In the genomic region with DNA sequence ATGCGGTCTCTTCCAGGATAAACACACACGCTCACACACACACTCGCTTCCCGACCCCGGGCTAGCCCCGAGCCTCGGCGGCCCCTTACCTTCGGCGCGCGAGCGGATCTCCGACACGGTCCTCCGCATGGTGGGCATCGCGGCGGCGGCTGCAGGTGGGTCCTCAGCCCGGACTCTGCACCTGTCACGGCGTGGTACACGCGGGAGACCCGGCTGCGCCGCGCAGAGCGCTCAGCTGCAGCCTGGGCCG, we compare ENCODE assay signal across 8 cellular contexts. TPM values are rescaled to one million over a fixed set of nuclear protein-coding genes. Genes with fewer than 3 reads are reported as not detected.
A peak's percentile ranks its signal among the peaks of the same experiment; 100 is the strongest.
DNase-seq lines count a peak whose midpoint lies in the region; ATAC-seq and TF ChIP-seq lines count a peak whose summit lies in the region.

No MANE protein-coding gene starts in this region.

- H3F3A ChIP-seq in GM23248 (ENCODE audit: insufficient read depth) = peaks cover 24% of the 10 kb centered on the region

- no peak overlapping the region for H3K27ac ChIP-seq in GM23248
- peak overlapping the region in 3 of 4 donors; percentile 86 to 87 (median 86) for H3K27ac ChIP-seq in gastroesophageal sphincter

- H3K27me3 ChIP-seq in GM23248 (replicated peaks; ENCODE audit: insufficient read depth) (no peaks in the 10 kb centered on the region), gastroesophageal sphincter (no peaks in the 10 kb centered on the region)

- H4K20me1 ChIP-seq in GM23248 (ENCODE audit: insufficient read depth) = no peaks in the 10 kb centered on the region

- H3K4me3 ChIP-seq in GM23248 (peak overlapping the region; percentile 82), gastroesophageal sphincter (peak overlapping the region; percentile 61 to 93), skeletal muscle cell (ENCODE audit: low read depth, low read length) (peak overlapping the region; percentile 64)

- no peak for TF ChIP-seq CTCF in gastroesophageal sphincter (IDR thresholded peaks at IDR 0.05)

- TF ChIP-seq POLR2A in gastroesophageal sphincter (IDR thresholded peaks at IDR 0.05) = peak in 1 of 2 donors; percentile 40

- H3K4me1 ChIP-seq in GM23248 (ENCODE audit: insufficient read depth) (peaks cover 10% of the 10 kb centered on the region), gastroesophageal sphincter (peaks cover 0 to 41% (median 11%) of the 10 kb centered on the region in 3 donors)

- H2AFZ ChIP-seq in GM23248 = peak overlapping the region; percentile 96

- TF ChIP-seq EP300 in gastroesophageal sphincter (IDR thresholded peaks at IDR 0.05) = no peak

- H3K36me3 ChIP-seq in GM23248 (ENCODE audit: low read depth) (no peaks in the 10 kb centered on the region), gastroesophageal sphincter (no peaks in the 10 kb centered on the region)

- WGBS in GM23248 (ENCODE audit: low coverage in 1 of 2, low lambda C conversion rate in 2 of 2, missing lambda C conversion rate in 2 of 2), 2 experiments = 0 to 2% methylated on average over 15 to 29 of the region's 31 CpGs
- WGBS in gastroesophageal sphincter (ENCODE audit: low coverage in 1 of 2), 2 donors = no CpG with 5 or more reads among the region's 31 CpGs

- H3K9me2 ChIP-seq in GM23248 (ENCODE audit: insufficient read depth) = no peaks in the 10 kb centered on the region

- H3K4me2 ChIP-seq in GM23248 (ENCODE audit: unreplicated experiment) = peak overlapping the region; percentile 93

- no peak for ATAC-seq in gastroesophageal sphincter
- ATAC-seq in GM18909 (IDR thresholded peaks at IDR 0.05; ENCODE audit: poor library complexity, unreplicated experiment) = no peak

- DNase-seq in GM23248 = no peak
- DNase-seq in SW480 (ENCODE audit: low spot score) = peak; percentile 2
- DNase-seq in skeletal muscle cell (ENCODE audit: low read depth) = no peak
- no peak for DNase-seq in COR-L47 (lab: John Stamatoyannopoulos, UW)
- DNase-seq in kidney glomerular epithelial cell (lab: John Stamatoyannopoulos, UW) = no peak
- DNase-seq in NCI-H82 (lab: John Stamatoyannopoulos, UW) = no peak

- H3K9ac ChIP-seq in GM23248 = 0 out of 2 replicates have a peak overlapping the region, but pooled peaks have one; percentile 20

- no peaks in the 10 kb centered on the region for H3K9me3 ChIP-seq in GM23248 (ENCODE audit: low read depth)
- no peaks in the 10 kb centered on the region for H3K9me3 ChIP-seq in gastroesophageal sphincter

- no peaks in the 10 kb centered on the region for H3K79me2 ChIP-seq in GM23248 (ENCODE audit: insufficient read depth)

- in situ Hi-C loops in GM23248 (cut with MboI) = no loop called here

RNA-seq across cellular contexts. Expression of a gene that starts 0.2 kb away (rescaled TPM):
- 0.11 and 0.25 TPM in 2 replicates for total RNA-seq in GM23248 (2014; rRNA removed; shearing (Covaris generic))
- 0.13 and 0.29 TPM in 2 replicates for polyA plus RNA-seq in GM23248 (2016; fragmentation: Nextera tagmentation; extraction: Ambion mirVana)
- total RNA-seq in gastroesophageal sphincter = 10 to 100 TPM in 2 of 4 donors, 1 to 10 TPM in 2; 5.6 to 21.9 (median 8.9) TPM
